ENCODE assay signal across 10 cellular contexts in the genomic region with DNA sequence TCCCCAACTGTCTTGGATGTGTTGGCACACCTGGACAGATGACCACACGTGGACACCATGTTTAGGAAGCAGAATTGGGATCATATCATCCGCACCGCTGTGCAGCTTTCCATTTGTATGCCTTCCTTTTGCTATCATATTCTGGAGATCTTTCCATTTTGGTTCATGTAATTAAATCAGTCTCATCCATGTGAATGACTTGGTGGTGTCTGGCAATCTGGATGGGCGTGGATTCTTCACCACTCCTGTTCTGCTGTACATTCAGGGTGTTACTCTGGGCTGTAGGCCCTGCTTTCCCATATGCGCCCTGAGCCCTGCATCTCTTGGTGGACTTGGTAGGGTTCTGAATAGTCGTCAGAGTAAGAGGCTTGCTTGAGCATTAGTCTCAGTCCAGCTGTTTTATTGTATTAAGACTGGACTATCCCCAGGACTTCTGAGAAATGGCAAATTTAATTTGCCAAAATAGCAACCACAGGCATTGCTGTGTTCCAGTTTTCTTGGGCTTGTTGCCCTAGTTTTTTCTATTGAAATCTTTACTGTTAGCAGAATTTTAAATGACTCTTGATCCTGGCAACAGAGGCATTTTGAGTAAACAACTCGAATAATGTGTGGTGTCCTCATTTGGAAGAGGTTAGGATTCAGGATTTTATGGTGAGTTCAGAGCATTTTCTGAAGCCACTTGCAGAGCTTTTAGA. TPM values are rescaled to one million over a fixed set of nuclear protein-coding genes. Genes with fewer than 3 reads are reported as not detected.
DNase-seq lines count a peak whose midpoint lies in the region; ATAC-seq and TF ChIP-seq lines count a peak whose summit lies in the region.
"Had no signal": no experiment of that assay in that cellular context is flagged by ENCODE, and none has a peak within 500 bp of the region (broad histone marks: within the 10 kb centered on the region; RNA-seq: fewer than 3 reads in every experiment).

No MANE protein-coding gene starts in this region.

- intact Hi-C loops in activated CD4-positive, alpha-beta T cell treated with anti-CD3 and anti-CD28 coated beads, Interleukin-2, amount 10 ng/mL, durations not matched to agents 24 days and 14 days (cut with micrococcal nuclease) = no loop called here
- intact Hi-C loops in right lobe of liver (cut with DNase I) = no loop called here
- intact Hi-C loops in testis (cut with DNase I; ENCODE audit: low total_unique reads) = no loop called here

- H3K27ac ChIP-seq in caudate nucleus (ENCODE audit: low read depth, low read length) (peak overlapping the region; percentile 67), right lobe of liver (peak overlapping the region in 2 of 3 donors; percentile 3 to 53), testis (peak overlapping the region; percentile 59 to 75), brain microvascular endothelial cell (no peak overlapping the region)

- H3K36me3 ChIP-seq in right lobe of liver (no peaks in the 10 kb centered on the region), testis (ENCODE audit: low read depth, missing control alignments) (no peaks in the 10 kb centered on the region), brain microvascular endothelial cell (replicated peaks) (no peaks in the 10 kb centered on the region)

- peaks cover 33% of the 10 kb centered on the region for H3K36me3 Mint-ChIP-seq in activated CD4-positive, alpha-beta T cell treated with anti-CD3 and anti-CD28 coated beads, Interleukin-2, amount 10 ng/mL, durations not matched to agents 24 days and 14 days (ENCODE audit: low read depth)

- H3K4me3 ChIP-seq in right lobe of liver (no peak overlapping the region), testis (no peak overlapping the region), brain microvascular endothelial cell (ENCODE audit: low read depth, low read length) (no peak overlapping the region)

- H3K4me1 Mint-ChIP-seq in activated CD4-positive, alpha-beta T cell treated with anti-CD3 and anti-CD28 coated beads, Interleukin-2, amount 10 ng/mL, durations not matched to agents 24 days and 14 days = peaks cover 48% of the 10 kb centered on the region

- peak overlapping the region; percentile 72 for H3K27ac Mint-ChIP-seq in activated CD4-positive, alpha-beta T cell treated with anti-CD3 and anti-CD28 coated beads, Interleukin-2, amount 10 ng/mL, durations not matched to agents 24 days and 14 days

- H3K4me3 Mint-ChIP-seq in activated CD4-positive, alpha-beta T cell treated with anti-CD3 and anti-CD28 coated beads, Interleukin-2, amount 10 ng/mL, durations not matched to agents 24 days and 14 days = peak overlapping the region; percentile 23

- H3K9me3 Mint-ChIP-seq in activated CD4-positive, alpha-beta T cell treated with anti-CD3 and anti-CD28 coated beads, Interleukin-2, amount 10 ng/mL, durations not matched to agents 24 days and 14 days = peaks cover 6% of the 10 kb centered on the region

- H3K9me3 ChIP-seq in right lobe of liver = no peaks in the 10 kb centered on the region
- H3K9me3 ChIP-seq in testis = no peaks in the 10 kb centered on the region

- no peak for DNase-seq in activated CD4-positive, alpha-beta T cell treated with anti-CD3 and anti-CD28 coated beads, Interleukin-2, amount 10 ng/mL, durations not matched to agents 24 days and 14 days
- DNase-seq in activated CD4-positive, alpha-beta T cell treated with anti-CD3 and anti-CD28 coated beads, Interleukin-2, amount 50 U/mL, for 1 hour = no peak
- DNase-seq in caudate nucleus (lab: John Stamatoyannopoulos, UW) (no peak), right lobe of liver (no peak), testis (no peak), brain microvascular endothelial cell (no peak), GM19238 (ENCODE audit: insufficient read length, low spot score) (no peak)
- DNase-seq: ACHN had no signal

- peaks cover 0 to 16% (median 8%) of the 10 kb centered on the region in 4 donors for H3K4me1 ChIP-seq in right lobe of liver
- peaks cover 22% of the 10 kb centered on the region for H3K4me1 ChIP-seq in testis

- in situ Hi-C loops in brain microvascular endothelial cell (cut with HindIII; ENCODE audit: low pct_ligation_motif_present, low sequenced_read_pairs) = no loop called here

- TF ChIP-seq CTCF in right lobe of liver (IDR thresholded peaks at IDR 0.05) (no peak), testis (IDR thresholded peaks at IDR 0.05) (no peak), brain microvascular endothelial cell (IDR thresholded peaks at IDR 0.05; ENCODE audit: low read depth, low read length, missing control alignments) (no peak)

- ATAC-seq in right lobe of liver (peak in 1 of 4 donors; percentile 12), GM19455 (IDR thresholded peaks at IDR 0.05; ENCODE audit: unreplicated experiment) (no peak)

- TF ChIP-seq POLR2A in right lobe of liver (IDR thresholded peaks at IDR 0.05) = no peak
- TF ChIP-seq POLR2A in testis (IDR thresholded peaks at IDR 0.05) = no peak

- H3K27me3 ChIP-seq in right lobe of liver (no peaks in the 10 kb centered on the region), testis (no peaks in the 10 kb centered on the region), brain microvascular endothelial cell (replicated peaks) (no peaks in the 10 kb centered on the region)

- 58% methylated on average over 4 of the region's 7 CpGs for WGBS in right lobe of liver (ENCODE audit: insufficient coverage, low coverage, low lambda C conversion rate, missing lambda C conversion rate)
- 73 to 81% methylated on average over 7 of the region's 7 CpGs for WGBS in testis, 2 donors

- H3K27me3 Mint-ChIP-seq in activated CD4-positive, alpha-beta T cell treated with anti-CD3 and anti-CD28 coated beads, Interleukin-2, amount 10 ng/mL, durations not matched to agents 24 days and 14 days = no peaks in the 10 kb centered on the region

RNA-seq across cellular contexts. Expression of gene BANP, which starts 14.9 kb away (rescaled TPM):
- total RNA-seq in activated CD4-positive, alpha-beta T cell treated with anti-CD3 and anti-CD28 coated beads, Interleukin-2, amount 10 ng/mL, durations not matched to agents 24 days and 14 days = 36.8 and 44.9 TPM in 2 replicates
- total RNA-seq in right lobe of liver (10 to 100 TPM; 11.2 to 20.7 (median 18.8) TPM), testis (10 to 100 TPM; 55.9 to 60.2 TPM)
- polyA plus RNA-seq in testis (ENCODE audit: insufficient read depth, low read depth, low replicate concordance) = 25.3 TPM

RNA-seq across cellular contexts. Expression of gene CA5A, which starts 29.8 kb away (rescaled TPM):
- total RNA-seq in activated CD4-positive, alpha-beta T cell treated with anti-CD3 and anti-CD28 coated beads, Interleukin-2, amount 10 ng/mL, durations not matched to agents 24 days and 14 days = not detected in 2 replicates
- total RNA-seq in right lobe of liver (10 to 100 TPM; 26.5 to 59.6 (median 30.2) TPM), testis (not detected)
- polyA plus RNA-seq in testis (ENCODE audit: insufficient read depth, low read depth, low replicate concordance) = not detected
- total RNA-seq: subcutaneous adipose tissue had no signal

Comparison
In these comparisons a context has a peak if more than half of its experiments do, and no peak if none do; other contexts are left out.
1. RNA of gene CA5A, which starts 29.8 kb away (total RNA-seq): 26.5 to 59.6 TPM in right lobe of liver; not detected in testis and not detected in activated CD4-positive, alpha-beta T cell treated with anti-CD3 and anti-CD28 coated beads, Interleukin-2, amount 10 ng/mL, durations not matched to agents 24 days and 14 days; every median in the first group is over 10 times any median in the second.